ENCODE assay signal across 1 cellular context in genomic region chr10:68869623-68870022, GRCh38.
TF ChIP-seq lines count a peak whose summit lies in the region.

No MANE protein-coding gene starts in this region.

TF ChIP-seq in liver, 16 proteins besides CTCF, POLR2A, EP300 and RAD21 (continued from another document):
- TF ChIP-seq, protein P1, sequence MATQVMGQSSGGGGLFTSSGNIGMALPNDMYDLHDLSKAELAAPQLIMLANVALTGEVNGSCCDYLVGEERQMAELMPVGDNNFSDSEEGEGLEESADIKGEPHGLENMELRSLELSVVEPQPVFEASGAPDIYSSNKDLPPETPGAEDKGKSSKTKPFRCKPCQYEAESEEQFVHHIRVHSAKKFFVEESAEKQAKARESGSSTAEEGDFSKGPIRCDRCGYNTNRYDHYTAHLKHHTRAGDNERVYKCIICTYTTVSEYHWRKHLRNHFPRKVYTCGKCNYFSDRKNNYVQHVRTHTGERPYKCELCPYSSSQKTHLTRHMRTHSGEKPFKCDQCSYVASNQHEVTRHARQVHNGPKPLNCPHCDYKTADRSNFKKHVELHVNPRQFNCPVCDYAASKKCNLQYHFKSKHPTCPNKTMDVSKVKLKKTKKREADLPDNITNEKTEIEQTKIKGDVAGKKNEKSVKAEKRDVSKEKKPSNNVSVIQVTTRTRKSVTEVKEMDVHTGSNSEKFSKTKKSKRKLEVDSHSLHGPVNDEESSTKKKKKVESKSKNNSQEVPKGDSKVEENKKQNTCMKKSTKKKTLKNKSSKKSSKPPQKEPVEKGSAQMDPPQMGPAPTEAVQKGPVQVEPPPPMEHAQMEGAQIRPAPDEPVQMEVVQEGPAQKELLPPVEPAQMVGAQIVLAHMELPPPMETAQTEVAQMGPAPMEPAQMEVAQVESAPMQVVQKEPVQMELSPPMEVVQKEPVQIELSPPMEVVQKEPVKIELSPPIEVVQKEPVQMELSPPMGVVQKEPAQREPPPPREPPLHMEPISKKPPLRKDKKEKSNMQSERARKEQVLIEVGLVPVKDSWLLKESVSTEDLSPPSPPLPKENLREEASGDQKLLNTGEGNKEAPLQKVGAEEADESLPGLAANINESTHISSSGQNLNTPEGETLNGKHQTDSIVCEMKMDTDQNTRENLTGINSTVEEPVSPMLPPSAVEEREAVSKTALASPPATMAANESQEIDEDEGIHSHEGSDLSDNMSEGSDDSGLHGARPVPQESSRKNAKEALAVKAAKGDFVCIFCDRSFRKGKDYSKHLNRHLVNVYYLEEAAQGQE (IDR thresholded peaks at IDR 0.05): no peak
- TF ChIP-seq TAF1 (conservative IDR thresholded peaks at IDR 0.05): no peak
- no peak for TF ChIP-seq FOXA2 (IDR thresholded peaks at IDR 0.05)
